ENCODE assay signal across 1 cellular context in the genomic region with DNA sequence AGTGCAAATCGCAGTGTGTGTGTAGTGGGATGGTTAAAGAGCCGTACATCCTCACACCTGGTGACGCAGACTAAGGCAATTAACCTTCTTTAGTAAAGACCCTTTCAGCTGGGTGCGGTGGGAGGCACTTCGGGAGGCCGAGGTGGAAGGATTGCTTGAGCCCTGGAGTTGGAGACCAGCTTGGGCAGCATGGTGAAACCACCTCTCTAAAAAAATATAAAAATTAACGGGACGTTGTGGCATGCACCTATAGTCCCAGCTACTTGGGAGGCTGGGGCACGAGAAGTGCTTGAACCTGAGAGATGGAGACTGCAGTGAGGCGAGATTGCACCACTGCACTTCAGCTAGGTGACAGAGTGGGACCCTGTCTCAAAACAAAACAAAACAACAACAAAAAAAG.
TF ChIP-seq lines count a peak whose summit lies in the region.

No MANE protein-coding gene starts in this region.

TF ChIP-seq in H1, 55 proteins besides CTCF, POLR2A, EP300 and RAD21:
- TF ChIP-seq TBP (IDR thresholded peaks at IDR 0.05; ENCODE audit: low read depth, low read length) (no peak), ZNF274 (IDR thresholded peaks at IDR 0.05; ENCODE audit: borderline replicate concordance, extremely low read depth, low read length) (no peak), CBX5 (IDR thresholded peaks at IDR 0.05; ENCODE audit: low read depth, low read length) (no peak), TCF12 (IDR thresholded peaks at IDR 0.05; ENCODE audit: low read depth, low read length) (no peak), GABPA (IDR thresholded peaks at IDR 0.05; ENCODE audit: borderline replicate concordance, insufficient read depth, low read length) (no peak), KDM5A (IDR thresholded peaks at IDR 0.05; ENCODE audit: low read length) (no peak), PHF8 (conservative IDR thresholded peaks at IDR 0.05; ENCODE audit: low read depth, low read length) (no peak), ATF3 (IDR thresholded peaks at IDR 0.05; ENCODE audit: insufficient read depth, low read depth, low read length) (no peak), EZH2 (IDR thresholded peaks at IDR 0.05; ENCODE audit: low read depth, low read length, severe bottlenecking) (no peak), RBBP5 (IDR thresholded peaks at IDR 0.05; ENCODE audit: borderline replicate concordance, low read depth, low read length) (no peak), RNF2 (IDR thresholded peaks at IDR 0.05; ENCODE audit: borderline replicate concordance, low read depth, low read length, missing control alignments, poor library complexity, severe bottlenecking) (no peak), MAFK (IDR thresholded peaks at IDR 0.05; ENCODE audit: low read depth, low read length) (no peak), SAP30 (IDR thresholded peaks at IDR 0.05; ENCODE audit: insufficient read depth, insufficient replicate concordance, low read length) (no peak), JUND (IDR thresholded peaks at IDR 0.05; ENCODE audit: low read length) (no peak), SP4 (IDR thresholded peaks at IDR 0.05; ENCODE audit: low read length) (no peak), SIX5 (IDR thresholded peaks at IDR 0.05; ENCODE audit: low read depth, low read length) (no peak), FOSL1 (IDR thresholded peaks at IDR 0.05; ENCODE audit: insufficient read depth, low read depth, low read length) (no peak), CTBP2 (IDR thresholded peaks at IDR 0.05; ENCODE audit: borderline replicate concordance, insufficient read depth, insufficient read length, low read length) (no peak), KDM4A (IDR thresholded peaks at IDR 0.05; ENCODE audit: low read depth, low read length, severe bottlenecking) (no peak), POLR2AphosphoS5 (IDR thresholded peaks at IDR 0.05; ENCODE audit: low read depth, low read length) (no peak)
